Comparison of ENCODE assay signal across 8 cellular contexts in the genomic region with DNA sequence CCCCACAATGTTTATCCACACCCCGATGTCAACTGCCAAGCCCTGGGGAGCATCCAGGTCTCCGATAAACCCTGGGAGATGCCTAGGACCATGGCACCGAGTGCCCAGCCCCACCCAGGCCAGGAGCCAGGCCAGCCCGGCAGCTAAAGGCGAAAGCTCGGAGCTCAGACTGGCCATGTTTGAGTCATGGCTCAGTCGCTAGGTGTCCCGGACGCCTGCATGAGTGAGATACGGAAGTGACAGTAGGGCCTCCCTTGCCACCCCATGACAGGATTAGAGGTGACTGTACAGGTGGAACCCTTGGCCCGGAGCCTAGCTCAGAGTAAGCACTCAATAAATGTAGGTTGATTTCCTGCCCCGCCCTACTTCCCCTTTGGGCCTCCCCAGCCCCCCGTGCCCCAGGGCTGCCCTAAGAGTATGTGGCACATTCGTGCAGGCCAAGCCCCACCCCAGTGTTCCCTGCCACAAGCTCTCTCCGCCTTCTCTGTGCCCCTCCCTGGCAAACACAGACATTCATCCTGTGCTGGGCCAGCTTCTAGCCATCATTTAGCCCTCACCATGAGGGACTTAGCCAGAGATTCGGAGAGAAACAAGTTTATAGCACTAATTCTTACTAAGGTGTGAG. TPM values are rescaled to one million over a fixed set of nuclear protein-coding genes. Genes with fewer than 3 reads are reported as not detected.
DNase-seq lines count a peak whose midpoint lies in the region; ATAC-seq, FAIRE-seq and TF ChIP-seq lines count a peak whose summit lies in the region.

No MANE protein-coding gene starts in this region.

- WGBS in small intestine, 3 donors: 7 to 30% (median 22%) methylated on average over 15 to 16 of the region's 16 CpGs

- peak overlapping the region; percentile 59 for H3K4me2 ChIP-seq in endothelial cell of umbilical vein (ENCODE audit: insufficient read depth, low read length)

- CTCF ChIA-PET in activated CD8-positive, alpha-beta T cell treated with anti-CD3 and anti-CD28 coated beads, Interleukin-2, amount 10 ng/mL, durations not matched to agents 7 days and 5 days (lab: Charles Lee): interaction anchor here (0.7 to 9.1 kb wide), 15 partner anchors 7 to 109 kb away, joined by 3 to 92 read pairs (median 4); partner anchors contain the start of genes HSH2D and RAB8A
- CTCF ChIA-PET in endothelial cell of umbilical vein (lab: Charles Lee): interaction anchor here (0.5 to 3.2 kb wide), 8 partner anchors 10 to 1273 kb away, joined by 3 to 24 read pairs (median 4); partner anchors contain the start of gene FAM32A

- POLR2A ChIA-PET in activated CD8-positive, alpha-beta T cell treated with anti-CD3 and anti-CD28 coated beads, Interleukin-2, amount 10 ng/mL, durations not matched to agents 7 days and 5 days (lab: Charles Lee): interaction anchor here (0.6 to 2.2 kb wide), 10 partner anchors 11 to 132 kb away, joined by 3 to 15 read pairs (median 4); partner anchors contain the start of genes AP1M1, FAM32A, HSH2D and RAB8A
- POLR2A ChIA-PET in endothelial cell of umbilical vein (lab: Charles Lee): interaction anchor here (0.8 kb wide), 1 partner anchor 10 kb away, joined by 4 read pairs; no protein-coding TSS in a partner anchor

- ATAC-seq in activated CD8-positive, alpha-beta T cell treated with anti-CD3 and anti-CD28 coated beads, Interleukin-2, amount 10 ng/mL, durations not matched to agents 7 days and 5 days: peak; percentile 95

- FAIRE-seq in endothelial cell of umbilical vein (lab: Jason Lieb, UNC) (peak; percentile 95), small intestine (lab: Jason Lieb, UNC) (no peak), urothelium cell line (lab: Jason Lieb, UNC) (no peak)

- H3K9me3 Mint-ChIP-seq in activated CD8-positive, alpha-beta T cell treated with anti-CD3 and anti-CD28 coated beads, Interleukin-2, amount 10 ng/mL, durations not matched to agents 7 days and 5 days (ENCODE audit: insufficient read depth): no peaks in the 10 kb centered on the region

- dilution Hi-C loops in endothelial cell of umbilical vein (cut with MboI; ENCODE audit: extremely low pct_ligation_motif_present, low sequenced_read_pairs): no loop called here

- H3K9me1 ChIP-seq in endothelial cell of umbilical vein (replicated peaks; ENCODE audit: control insufficient read depth, extremely low read depth, insufficient read depth, low read length): no peaks in the 10 kb centered on the region

- DNase-seq in GM06990 (ENCODE audit: extremely low read depth, insufficient read length) (peak; percentile 81), KG1 (lab: John Stamatoyannopoulos, UW) (peak; percentile 78), endothelial cell of umbilical vein (ENCODE audit: low read depth, low spot score) (peak; percentile 81), small intestine (peak; percentile 99), NCI-H2081 (lab: John Stamatoyannopoulos, UW) (no peak), NCI-H524 (lab: John Stamatoyannopoulos, UW) (no peak), urothelium cell line (ENCODE audit: low spot score) (no peak)
- DNase-seq in activated CD8-positive, alpha-beta T cell treated with anti-CD3 and anti-CD28 coated beads, Interleukin-2, amount 10 ng/mL, durations not matched to agents 7 days and 5 days: peak; percentile 92

- H3K27me3 Mint-ChIP-seq in activated CD8-positive, alpha-beta T cell treated with anti-CD3 and anti-CD28 coated beads, Interleukin-2, amount 10 ng/mL, durations not matched to agents 7 days and 5 days (ENCODE audit: low read depth): no peaks in the 10 kb centered on the region

- H3K4me3 Mint-ChIP-seq in activated CD8-positive, alpha-beta T cell treated with anti-CD3 and anti-CD28 coated beads, Interleukin-2, amount 10 ng/mL, durations not matched to agents 7 days and 5 days: no peak overlapping the region

- no peaks in the 10 kb centered on the region for H3K36me3 ChIP-seq in GM06990 (ENCODE audit: control insufficient read depth, insufficient read depth, low read length)
- no peaks in the 10 kb centered on the region for H3K36me3 ChIP-seq in endothelial cell of umbilical vein (ENCODE audit: control insufficient read depth in 2 of 2, extremely low read depth in 1 of 2, insufficient read depth in 2 of 2, low read length in 2 of 2)
- no peaks in the 10 kb centered on the region for H3K36me3 ChIP-seq in small intestine (ENCODE audit: control insufficient read depth in 2 of 2, insufficient read depth in 2 of 2, low read length in 2 of 2)

- H3K27ac ChIP-seq in endothelial cell of umbilical vein (ENCODE audit: insufficient read depth, low read depth, low read length): peak overlapping the region; percentile 86
- H3K27ac ChIP-seq in small intestine (ENCODE audit: low read depth in 1 of 2, low read length in 1 of 2): peak overlapping the region; percentile 95 to 97

- H3K27ac Mint-ChIP-seq in activated CD8-positive, alpha-beta T cell treated with anti-CD3 and anti-CD28 coated beads, Interleukin-2, amount 10 ng/mL, durations not matched to agents 7 days and 5 days: no peak overlapping the region

- H3K4me1 ChIP-seq in endothelial cell of umbilical vein (ENCODE audit: control insufficient read depth, extremely low read depth, insufficient read depth, low read length) (peaks cover 49% of the 10 kb centered on the region), small intestine (ENCODE audit: control insufficient read depth in 2 of 2, insufficient read depth in 1 of 2, low read depth in 1 of 2, low read length in 1 of 2) (peaks cover 6 to 8% of the 10 kb centered on the region in 2 donors)

- intact Hi-C loops in endothelial cell of umbilical vein (cut with micrococcal nuclease): loop anchor here (1.0 to 10.0 kb wide), 3 partner anchors 8 to 254 kb away; partner anchors contain the start of genes FAM32A and KLF2

- TF ChIP-seq POLR2A in endothelial cell of umbilical vein (IDR thresholded peaks at IDR 0.05; ENCODE audit: low read depth, low read length): peak; percentile 65

- H3K27me3 ChIP-seq in GM06990 (replicated peaks; ENCODE audit: control insufficient read depth, insufficient read depth, low read length) (no peaks in the 10 kb centered on the region), endothelial cell of umbilical vein (ENCODE audit: control insufficient read depth in 2 of 2, insufficient read depth in 2 of 2, low read length in 2 of 2) (no peaks in the 10 kb centered on the region), small intestine (ENCODE audit: control insufficient read depth in 2 of 2, insufficient read depth in 2 of 2, low read length in 2 of 2) (no peaks in the 10 kb centered on the region)

- H4K20me1 ChIP-seq in endothelial cell of umbilical vein (replicated peaks; ENCODE audit: control insufficient read depth, extremely low read depth, insufficient read depth, low read length): no peaks in the 10 kb centered on the region

- H3K4me3 ChIP-seq in GM06990 (replicated peaks; ENCODE audit: low read depth, low read length) (no peak overlapping the region), endothelial cell of umbilical vein (replicated peaks in 1 of 3; ENCODE audit: insufficient read depth in 1 of 3, low read depth in 1 of 3, low read length in 3 of 3) (peak overlapping the region in 1 of 3 experiments; percentile 3), small intestine (ENCODE audit: low read depth in 1 of 2, low read length in 2 of 2) (no peak overlapping the region)

- H3K79me2 ChIP-seq in endothelial cell of umbilical vein (ENCODE audit: control insufficient read depth, insufficient read depth, low read length): peaks cover 29% of the 10 kb centered on the region

- H3K4me1 Mint-ChIP-seq in activated CD8-positive, alpha-beta T cell treated with anti-CD3 and anti-CD28 coated beads, Interleukin-2, amount 10 ng/mL, durations not matched to agents 7 days and 5 days (ENCODE audit: low read depth): peaks cover 51% of the 10 kb centered on the region

- peak overlapping the region; percentile 40 for H2AFZ ChIP-seq in endothelial cell of umbilical vein (ENCODE audit: low read depth, low read length)

- H3K9me3 ChIP-seq in endothelial cell of umbilical vein (replicated peaks; ENCODE audit: control insufficient read depth, insufficient read depth, low read length): no peaks in the 10 kb centered on the region
- H3K9me3 ChIP-seq in small intestine (ENCODE audit: control insufficient read depth, low read depth): no peaks in the 10 kb centered on the region

- TF ChIP-seq CTCF in GM06990 (IDR thresholded peaks at IDR 0.05; ENCODE audit: insufficient read depth, low read length, poor library complexity, severe bottlenecking): no peak
- TF ChIP-seq CTCF in endothelial cell of umbilical vein (IDR thresholded peaks at IDR 0.05; ENCODE audit: extremely low read depth in 1 of 2, insufficient read depth in 1 of 2, low read depth in 1 of 2, low read length in 2 of 2): no peak

- H3K36me3 Mint-ChIP-seq in activated CD8-positive, alpha-beta T cell treated with anti-CD3 and anti-CD28 coated beads, Interleukin-2, amount 10 ng/mL, durations not matched to agents 7 days and 5 days (ENCODE audit: low read depth): no peaks in the 10 kb centered on the region

- no TSS peak for BruUV-seq in endothelial cell of umbilical vein (replicated peaks; lab: Mats Ljungman, UMichigan)

- H3K9ac ChIP-seq in endothelial cell of umbilical vein (replicated peaks; ENCODE audit: extremely low read depth, insufficient read depth, low read length): peak overlapping the region; percentile 27

RNA-seq across cellular contexts. Expression of gene TPM4, which starts 5.8 kb away (rescaled TPM):
- 100 to 1,000 TPM; 424 to 436 TPM for total RNA-seq in activated CD8-positive, alpha-beta T cell treated with anti-CD3 and anti-CD28 coated beads, Interleukin-2, amount 10 ng/mL, durations not matched to agents 7 days and 5 days
- total RNA-seq in endothelial cell of umbilical vein: 875 and 924 TPM in 2 replicates
- 356 and 430 TPM in 2 replicates for polyA plus RNA-seq in endothelial cell of umbilical vein
- polyA plus RNA-seq in endothelial cell of umbilical vein (2011; cell fraction: cytosol; rRNA removed): 649 and 651 TPM in 2 replicates
- 485 and 680 TPM in 2 replicates for polyA plus RNA-seq in endothelial cell of umbilical vein (2011; cell fraction: nucleus; rRNA removed)
- polyA plus RNA-seq in endothelial cell of umbilical vein (2012): 943 and 960 TPM in 2 replicates
- 357 TPM in 2 replicates for polyA minus RNA-seq in endothelial cell of umbilical vein
- polyA minus RNA-seq in endothelial cell of umbilical vein (2011; cell fraction: cytosol; rRNA and poly(A)+ RNA removed): 149 TPM
- polyA minus RNA-seq in endothelial cell of umbilical vein (2011; cell fraction: nucleus; rRNA and poly(A)+ RNA removed): 220 and 242 TPM in 2 replicates
- polyA plus RNA-seq in small intestine: 100 to 1,000 TPM; 135 to 238 (median 152) TPM

RNA-seq across cellular contexts. Expression of gene RAB8A, which starts 41.2 kb away (rescaled TPM):
- 100 to 1,000 TPM; 156 to 167 TPM for total RNA-seq in activated CD8-positive, alpha-beta T cell treated with anti-CD3 and anti-CD28 coated beads, Interleukin-2, amount 10 ng/mL, durations not matched to agents 7 days and 5 days
- total RNA-seq in endothelial cell of umbilical vein: 98.9 and 107 TPM in 2 replicates
- polyA plus RNA-seq in endothelial cell of umbilical vein: 62.1 and 81.5 TPM in 2 replicates
- polyA plus RNA-seq in endothelial cell of umbilical vein (2011; cell fraction: cytosol; rRNA removed): 82.7 and 92.5 TPM in 2 replicates
- 40.7 and 44.4 TPM in 2 replicates for polyA plus RNA-seq in endothelial cell of umbilical vein (2011; cell fraction: nucleus; rRNA removed)
- polyA plus RNA-seq in endothelial cell of umbilical vein (2012): 97.1 and 112 TPM in 2 replicates
- polyA minus RNA-seq in endothelial cell of umbilical vein: 128 and 129 TPM in 2 replicates
- polyA minus RNA-seq in endothelial cell of umbilical vein (2011; cell fraction: cytosol; rRNA and poly(A)+ RNA removed): 108 TPM
- 36.2 and 41.4 TPM in 2 replicates for polyA minus RNA-seq in endothelial cell of umbilical vein (2011; cell fraction: nucleus; rRNA and poly(A)+ RNA removed)
- polyA plus RNA-seq in small intestine: 100 to 1,000 TPM in 1 of 3 donors, 10 to 100 TPM in 2; 58.0 to 107 (median 82.7) TPM

Comparison
In these comparisons a context has a peak if more than half of its experiments do, and no peak if none do; other contexts are left out.
1. DNase-seq: peak in GM06990 (single experiment), KG1 (single experiment), activated CD8-positive, alpha-beta T cell treated with anti-CD3 and anti-CD28 coated beads, Interleukin-2, amount 10 ng/mL, durations not matched to agents 7 days and 5 days (single experiment), endothelial cell of umbilical vein (single experiment) and small intestine (single experiment); none in NCI-H2081 (0 of 2), NCI-H524 (0 of 2) and urothelium cell line (single experiment).